In the genomic region with DNA sequence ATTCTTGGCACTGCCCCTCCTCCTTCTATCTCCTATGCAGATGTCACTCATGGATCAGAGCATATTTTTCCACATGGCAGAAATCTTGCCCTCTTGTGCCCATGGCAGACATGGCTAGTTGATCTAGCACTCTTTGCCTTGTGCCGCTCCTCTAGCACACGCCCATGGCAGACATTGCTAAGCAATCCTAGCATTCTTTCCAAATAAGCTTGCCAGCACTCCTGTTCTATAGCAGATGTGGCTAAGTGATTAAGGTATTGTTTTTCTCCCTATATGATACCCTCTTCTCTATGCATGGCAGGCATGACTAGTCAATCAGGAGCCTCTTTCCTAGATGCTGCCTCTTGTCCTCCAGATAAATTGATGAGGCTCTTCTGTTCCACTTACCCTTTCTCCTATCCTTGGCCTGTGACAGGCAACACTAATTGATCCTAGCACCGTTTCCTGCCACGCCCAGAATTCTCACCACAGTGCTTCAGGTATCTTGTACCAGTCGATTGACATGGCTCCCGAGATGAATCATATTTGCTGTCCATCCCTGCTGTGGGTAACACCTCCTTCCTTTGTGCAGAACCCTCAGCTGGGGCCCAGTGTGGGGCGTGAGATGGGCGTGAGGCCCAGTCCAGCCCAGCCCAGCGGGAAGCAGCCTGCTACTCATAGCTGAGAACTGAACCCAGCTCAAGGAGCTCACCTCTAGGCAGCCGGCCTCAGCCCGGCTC, we compare ENCODE assay signal across 9 cellular contexts. TPM values are rescaled to one million over a fixed set of nuclear protein-coding genes. Genes with fewer than 3 reads are reported as not detected.
DNase-seq lines count a peak whose midpoint lies in the region; ATAC-seq, FAIRE-seq and TF ChIP-seq lines count a peak whose summit lies in the region.
"Had no signal": no experiment of that assay in that cellular context is flagged by ENCODE, and none has a peak within 500 bp of the region (broad histone marks: within the 10 kb centered on the region; RNA-seq: fewer than 3 reads in every experiment).

No MANE protein-coding gene starts in this region.

- H3K36me3 Mint-ChIP-seq in Caco-2 (ENCODE audit: insufficient read depth, unreplicated experiment): peaks cover 61% of the 10 kb centered on the region
- peaks cover 43% of the 10 kb centered on the region for H3K36me3 Mint-ChIP-seq in nephron progenitor cell (ENCODE audit: low read depth)

- H3K9ac ChIP-seq in GM12878 (ENCODE audit: control insufficient read depth, insufficient read depth, low read length): no peak overlapping the region

- no peak for TF ChIP-seq CTCF in Caco-2 (IDR thresholded peaks at IDR 0.05; ENCODE audit: insufficient read depth in 1 of 2, low read depth in 1 of 2, low read length in 1 of 2, severe bottlenecking in 1 of 2, unreplicated experiment in 1 of 2)
- TF ChIP-seq CTCF in OCI-LY7 (conservative IDR thresholded peaks at IDR 0.05; ENCODE audit: low read length): no peak
- TF ChIP-seq CTCF in GM12878 (IDR thresholded peaks at IDR 0.05 in 2 of 3, conservative IDR thresholded peaks at IDR 0.05 in 1 of 3; ENCODE audit: control insufficient read depth in 2 of 3, extremely low read depth in 1 of 3, insufficient read depth in 1 of 3, low read depth in 3 of 3, low read length in 3 of 3): no peak
- no peak for TF ChIP-seq CTCF in nephron progenitor cell (IDR thresholded peaks at IDR 0.05)
- TF ChIP-seq CTCF in GM10248 (IDR thresholded peaks at IDR 0.05; ENCODE audit: control extremely low read depth, extremely low read depth, low read depth, missing control alignments): no peak
- TF ChIP-seq CTCF in body of pancreas (IDR thresholded peaks at IDR 0.05): no peak

- 74% methylated on average over 11 of the region's 11 CpGs for WGBS in GM12878 (ENCODE audit: insufficient coverage, insufficient replicate concordance, low lambda C conversion rate, missing lambda C conversion rate)
- WGBS in body of pancreas, 2 donors: 76 to 87% methylated on average over 6 to 11 of the region's 11 CpGs

- H2AFZ ChIP-seq in OCI-LY7 (ENCODE audit: low read length) (no peak overlapping the region), GM12878 (ENCODE audit: control insufficient read depth, low read depth, low read length) (no peak overlapping the region)

- H3K27ac ChIP-seq in OCI-LY7 (ENCODE audit: low read depth, low read length, poor library complexity, severe bottlenecking): no peak overlapping the region
- H3K27ac ChIP-seq in GM12878 (ENCODE audit: control insufficient read depth, insufficient read depth): no peak overlapping the region
- no peak overlapping the region for H3K27ac ChIP-seq in body of pancreas

- TF ChIP-seq RAD21 in GM12878 (IDR thresholded peaks at IDR 0.05; ENCODE audit: insufficient read depth, low read depth, low read length): no peak

- no peak overlapping the region for H3K4me3 ChIP-seq in Caco-2 (ENCODE audit: low read depth, low read length)
- no peak overlapping the region for H3K4me3 ChIP-seq in OCI-LY7 (ENCODE audit: low read depth, low read length, poor library complexity, severe bottlenecking)
- H3K4me3 ChIP-seq in GM12878: no peak overlapping the region
- H3K4me3 ChIP-seq in body of pancreas: no peak overlapping the region

- no peaks in the 10 kb centered on the region for H3K4me1 Mint-ChIP-seq in Caco-2 (ENCODE audit: low read depth, unreplicated experiment)
- H3K4me1 Mint-ChIP-seq in nephron progenitor cell: no peaks in the 10 kb centered on the region

- H3K9me2 ChIP-seq in OCI-LY7 (ENCODE audit: insufficient read depth, low read length): no peaks in the 10 kb centered on the region

- TF ChIP-seq POLR2A in GM12878 (IDR thresholded peaks at IDR 0.05; ENCODE audit: low read depth, low read length) (no peak), body of pancreas (IDR thresholded peaks at IDR 0.05) (no peak)

- RAD21 ChIA-PET in GM12878 (lab: Charles Lee; ENCODE audit: unreplicated experiment): no interaction called here

- H3K4me2 ChIP-seq in OCI-LY7 (ENCODE audit: low read length) (no peak overlapping the region), GM12878 (ENCODE audit: control insufficient read depth, insufficient read depth) (no peak overlapping the region)

- H4K20me1 ChIP-seq in OCI-LY7 (ENCODE audit: insufficient read depth, low read length) (no peaks in the 10 kb centered on the region), GM12878 (ENCODE audit: control insufficient read depth, insufficient read depth) (no peaks in the 10 kb centered on the region)

- H3K9me3 ChIP-seq in Caco-2: no peaks in the 10 kb centered on the region
- no peaks in the 10 kb centered on the region for H3K9me3 ChIP-seq in OCI-LY7 (ENCODE audit: low read length)
- H3K9me3 ChIP-seq in GM12878 (replicated peaks; ENCODE audit: control insufficient read depth, insufficient read depth, low read length): no peaks in the 10 kb centered on the region
- H3K9me3 ChIP-seq in body of pancreas: no peaks in the 10 kb centered on the region

- POLR2A ChIA-PET in Caco-2 (lab: Charles Lee): no interaction called here
- POLR2A ChIA-PET in OCI-LY7 (lab: Charles Lee): no interaction called here
- POLR2A ChIA-PET in GM12878 (lab: Charles Lee): no interaction called here
- POLR2A ChIA-PET in GM10248 (lab: Yijun Ruan, JAX): no interaction called here

- SMC1A ChIA-PET in GM12878 (lab: Charles Lee; ENCODE audit: uncharacterized antibody, unreplicated experiment): no interaction called here

- no peak for ATAC-seq in GM12878
- ATAC-seq in HG02642 (IDR thresholded peaks at IDR 0.05; ENCODE audit: poor library complexity, unreplicated experiment): no peak
- no peak for ATAC-seq in body of pancreas
- ATAC-seq: HepG2 had no signal

- H3K9me3 Mint-ChIP-seq in Caco-2 (ENCODE audit: unreplicated experiment) (no peaks in the 10 kb centered on the region), nephron progenitor cell (no peaks in the 10 kb centered on the region)

- CTCF ChIA-PET in Caco-2 (lab: Charles Lee): interaction anchor here (0.6 to 0.7 kb wide), 2 partner anchors 62 to 92 kb away, joined by 3 read pairs; a partner anchor contains a TSS
- CTCF ChIA-PET in OCI-LY7 (lab: Charles Lee; ENCODE audit: unreplicated experiment): interaction anchor here (0.6 kb wide), 1 partner anchor 162 kb away, joined by 3 read pairs; no protein-coding TSS in a partner anchor
- CTCF ChIA-PET in GM12878 (lab: Yijun Ruan, JAX): interaction anchor here (0.8 kb wide), 1 partner anchor 49 kb away, joined by 3 read pairs; no protein-coding TSS in a partner anchor
- CTCF ChIA-PET in GM10248 (lab: Yijun Ruan, JAX): interaction anchor here (1.3 to 1.5 kb wide), 2 partner anchors 12 to 55 kb away, joined by 3 to 4 read pairs; no protein-coding TSS in a partner anchor

- H3K79me2 ChIP-seq in OCI-LY7 (ENCODE audit: insufficient read depth, low read depth, low read length) (no peaks in the 10 kb centered on the region), GM12878 (ENCODE audit: control insufficient read depth, insufficient read depth, low read length) (no peaks in the 10 kb centered on the region)

- TF ChIP-seq EP300 in GM12878 (IDR thresholded peaks at IDR 0.05; ENCODE audit: borderline replicate concordance in 1 of 2, control insufficient read depth in 1 of 2, low read depth in 2 of 2, low read length in 2 of 2): no peak

- H3K27me3 ChIP-seq in Caco-2 (replicated peaks; ENCODE audit: control insufficient read depth, insufficient read depth, low read length): no peaks in the 10 kb centered on the region
- H3K27me3 ChIP-seq in GM12878 (replicated peaks in 1 of 2; ENCODE audit: control insufficient read depth in 2 of 2, insufficient read depth in 2 of 2, low read length in 1 of 2): no peaks in the 10 kb centered on the region
- H3K27me3 ChIP-seq in body of pancreas: no peaks in the 10 kb centered on the region

- H3K4me1 ChIP-seq in Caco-2 (no peaks in the 10 kb centered on the region), OCI-LY7 (ENCODE audit: insufficient read depth, low read length, poor library complexity, severe bottlenecking) (no peaks in the 10 kb centered on the region), GM12878 (ENCODE audit: control insufficient read depth, insufficient read depth, low read length) (no peaks in the 10 kb centered on the region; the same call in 1 of the 2 replicates), body of pancreas (no peaks in the 10 kb centered on the region)

- no peaks in the 10 kb centered on the region for H3K27me3 Mint-ChIP-seq in Caco-2 (ENCODE audit: insufficient read depth, unreplicated experiment)
- peaks cover 2% of the 10 kb centered on the region for H3K27me3 Mint-ChIP-seq in nephron progenitor cell (ENCODE audit: low read depth, poor library complexity)

- no peak for FAIRE-seq in GM12878 (lab: Jason Lieb, UNC)
- FAIRE-seq: HepG2 had no signal

- H3K4me3 Mint-ChIP-seq in Caco-2 (ENCODE audit: unreplicated experiment) (no peak overlapping the region), nephron progenitor cell (no peak overlapping the region)

- BruUV-seq in Caco-2 (replicated peaks; lab: Mats Ljungman, UMichigan) (no TSS peak), OCI-LY7 (replicated peaks; lab: Mats Ljungman, UMichigan) (TSS peak; percentile 46), GM12878 (replicated peaks; lab: Mats Ljungman, UMichigan) (TSS peak; percentile 18)

- intact Hi-C loops in Caco-2 (cut with micrococcal nuclease; ENCODE audit: unreplicated experiment) (no loop called here), OCI-LY7 (cut with micrococcal nuclease; ENCODE audit: unreplicated experiment) (no loop called here), GM12878 (cut with micrococcal nuclease; ENCODE audit: unreplicated experiment) (no loop called here), body of pancreas (cut with DNase I) (no loop called here)

- in situ Hi-C loops in GM12878 (cut with MboI): no loop called here

- H3K36me3 ChIP-seq in Caco-2 (ENCODE audit: control insufficient read depth, insufficient read depth, low read length): no peaks in the 10 kb centered on the region; the same call in 1 of the 2 replicates
- H3K36me3 ChIP-seq in OCI-LY7 (ENCODE audit: insufficient read depth, low read length): peaks cover 47% of the 10 kb centered on the region
- H3K36me3 ChIP-seq in GM12878 (ENCODE audit: control insufficient read depth in 2 of 2, insufficient read depth in 2 of 2, low read length in 1 of 2): peaks cover 3 to 19% of the 10 kb centered on the region in 2 experiments
- peaks cover 4 to 20% of the 10 kb centered on the region in 2 donors for H3K36me3 ChIP-seq in body of pancreas (replicated peaks in 1 of 2; ENCODE audit: insufficient read depth in 1 of 2, low read depth in 2 of 2)

- DNase-seq in Caco-2 (no peak), OCI-LY7 (ENCODE audit: low spot score) (no peak), GM12878 (ENCODE audit: low read depth, low spot score) (no peak), nephron progenitor cell (no peak), GM10248 (ENCODE audit: extremely low spot score) (no peak), body of pancreas (no peak), anterior cingulate cortex (lab: John Stamatoyannopoulos, UW) (no peak)

- H3K27ac Mint-ChIP-seq in Caco-2 (ENCODE audit: unreplicated experiment): peak overlapping the region; percentile 19
- peak overlapping the region; percentile 30 for H3K27ac Mint-ChIP-seq in nephron progenitor cell

RNA-seq across cellular contexts. Expression of a gene that starts 26.9 kb away (rescaled TPM):
- 38.2 and 41.4 TPM in 2 replicates for total RNA-seq in Caco-2 (2022)
- 20.8 and 22.5 TPM in 2 replicates for total RNA-seq in OCI-LY7 (2014; rRNA removed; shearing (Covaris generic))
- 13.2 and 13.7 TPM in 2 replicates for total RNA-seq in OCI-LY7 (2022)
- total RNA-seq in GM12878 (2013; cell fraction: nucleolus; rRNA removed): 9.3 and 10.1 TPM in 2 replicates
- total RNA-seq in GM12878 (2014; rRNA removed): 14.9 TPM in 2 replicates
- 9.1 and 9.2 TPM in 2 replicates for total RNA-seq in GM12878 (2014; rRNA removed; fragmentation: Illumina TruSeq; extraction: Trizol)
- 15.7 and 15.8 TPM in 2 replicates for total RNA-seq in GM12878 (2021)
- 6.3 TPM for polyA plus RNA-seq in GM12878 (2011; ENCODE audit: low read depth)
- 11.2 and 15.7 TPM in 2 replicates for polyA plus RNA-seq in GM12878 (2011; rRNA removed)
- polyA plus RNA-seq in GM12878 (2011; cell fraction: cytosol; rRNA removed): 18.3 and 28.8 TPM in 2 replicates
- 9.0 and 9.9 TPM in 2 replicates for polyA plus RNA-seq in GM12878 (2011; cell fraction: nucleus; rRNA removed)
- polyA plus RNA-seq in GM12878 (2012): 14.9 and 17.2 TPM in 2 replicates
- 2.6 and 4.1 TPM in 2 replicates for polyA plus RNA-seq in GM12878 (2014; fragmentation: Illumina TruSeq; extraction: Trizol)
- 1 to 10 TPM in 1 of 2 experiments, under 1 TPM in 1; 0.60 to 2.8 TPM for polyA plus RNA-seq in GM12878 (2014; fragmentation: Nextera tagmentation; extraction: Ambion mirVana)
- polyA plus RNA-seq in GM12878 (2014; rRNA removed): 9.8 and 12.2 TPM in 2 replicates
- 10 to 100 TPM; 22.9 to 23.1 TPM for polyA plus RNA-seq in GM12878 (2016; fragmentation: Nextera tagmentation; extraction: Ambion mirVana)
- polyA minus RNA-seq in GM12878 (2011; rRNA and poly(A)+ RNA removed): 11.2 and 11.6 TPM in 2 replicates
- 5.0 and 8.6 TPM in 2 replicates for polyA minus RNA-seq in GM12878 (2011; cell fraction: cytosol; rRNA and poly(A)+ RNA removed)
- 2.4 and 2.7 TPM in 2 replicates for polyA minus RNA-seq in GM12878 (2011; cell fraction: nucleus; rRNA and poly(A)+ RNA removed)
- total RNA-seq in body of pancreas: 10 to 100 TPM; 14.5 to 34.6 TPM

RNA-seq across cellular contexts. Expression of a gene that starts 39.1 kb away (rescaled TPM):
- 0.61 and 1.1 TPM in 2 replicates for total RNA-seq in Caco-2 (2022)
- total RNA-seq in OCI-LY7 (2014; rRNA removed; shearing (Covaris generic)): 4.2 and 5.2 TPM in 2 replicates
- 4.9 and 7.5 TPM in 2 replicates for total RNA-seq in OCI-LY7 (2022)
- 12.2 and 13.1 TPM in 2 replicates for total RNA-seq in GM12878 (2013; cell fraction: nucleolus; rRNA removed)
- 6.5 and 6.9 TPM in 2 replicates for total RNA-seq in GM12878 (2014; rRNA removed)
- total RNA-seq in GM12878 (2014; rRNA removed; fragmentation: Illumina TruSeq; extraction: Trizol): 7.5 and 7.6 TPM in 2 replicates
- 5.3 and 6.5 TPM in 2 replicates for total RNA-seq in GM12878 (2021)
- polyA plus RNA-seq in GM12878 (2011; ENCODE audit: low read depth): 3.5 TPM
- 1.8 and 3.0 TPM in 2 replicates for polyA plus RNA-seq in GM12878 (2011; rRNA removed)
- 4.1 and 4.6 TPM in 2 replicates for polyA plus RNA-seq in GM12878 (2011; cell fraction: cytosol; rRNA removed)
- polyA plus RNA-seq in GM12878 (2011; cell fraction: nucleus; rRNA removed): 2.1 and 2.7 TPM in 2 replicates
- 5.8 and 7.9 TPM in 2 replicates for polyA plus RNA-seq in GM12878 (2012)
- 2.4 and 6.0 TPM in 2 replicates for polyA plus RNA-seq in GM12878 (2014; fragmentation: Illumina TruSeq; extraction: Trizol)
- polyA plus RNA-seq in GM12878 (2014; fragmentation: Nextera tagmentation; extraction: Ambion mirVana): 1 to 10 TPM; 2.6 to 4.8 TPM
- polyA plus RNA-seq in GM12878 (2014; rRNA removed): 6.3 and 6.7 TPM in 2 replicates
- polyA plus RNA-seq in GM12878 (2016; fragmentation: Nextera tagmentation; extraction: Ambion mirVana): 1 to 10 TPM; 4.2 to 4.8 TPM
- polyA minus RNA-seq in GM12878 (2011; rRNA and poly(A)+ RNA removed): 1.5 and 2.5 TPM in 2 replicates
- polyA minus RNA-seq in GM12878 (2011; cell fraction: cytosol; rRNA and poly(A)+ RNA removed): 1.2 and 1.6 TPM in 2 replicates
- 0.60 and 1.6 TPM in 2 replicates for polyA minus RNA-seq in GM12878 (2011; cell fraction: nucleus; rRNA and poly(A)+ RNA removed)
- under 1 TPM in 1 of 2 donors, not detected in 1; 0.52 TPM for total RNA-seq in body of pancreas
- total RNA-seq: HepG2 had no signal
